1 cellular context compared by ENCODE assay signal in genomic region chr18:12947355-12948054, GRCh38.
TF ChIP-seq lines count a peak whose summit lies in the region.

SEH1L (plus strand) TSS chr18:12948011; CDS start chr18:12948122, 111 bp downstream.

TF ChIP-seq in K562, 482 proteins besides CTCF, POLR2A, EP300 and RAD21 (continued from another document and continues in another):
- TF ChIP-seq ZNF398 (CRISPR knock-in tag; IDR thresholded peaks at IDR 0.05) (no peak), YBX1 (IDR thresholded peaks at IDR 0.05) (no peak), MXD1 (CRISPR knock-in tag; IDR thresholded peaks at IDR 0.05; ENCODE audit: borderline replicate concordance, poor library complexity, severe bottlenecking) (no peak), NEUROD1 (IDR thresholded peaks at IDR 0.05; ENCODE audit: borderline replicate concordance, low read depth, low read length, partially characterized antibody) (no peak), HMGN3 (IDR thresholded peaks at IDR 0.05; ENCODE audit: borderline replicate concordance, extremely low read depth, insufficient read length, low read depth, low read length) (peak; percentile 35), ZHX1 (conservative IDR thresholded peaks at IDR 0.05; ENCODE audit: low read length) (no peak), TEAD2 (tag; IDR thresholded peaks at IDR 0.05) (no peak), ZNF436 (CRISPR knock-in tag; IDR thresholded peaks at IDR 0.05) (no peak), ZNF165 (CRISPR knock-in tag; IDR thresholded peaks at IDR 0.05; ENCODE audit: borderline replicate concordance) (no peak), SIRT6 (IDR thresholded peaks at IDR 0.05; ENCODE audit: low read depth, low read length) (no peak), RREB1 (CRISPR knock-in tag; IDR thresholded peaks at IDR 0.05) (no peak), GTF2E2 (tag; IDR thresholded peaks at IDR 0.05) (no peak; the same call in 1 of the 2 replicates), RNF219 (CRISPR knock-in tag; IDR thresholded peaks at IDR 0.05) (no peak), ZBTB49 (CRISPR knock-in tag; IDR thresholded peaks at IDR 0.05; ENCODE audit: borderline replicate concordance) (peak; percentile 38; the same call in 1 of the 2 replicates), MAFG (tag; conservative IDR thresholded peaks at IDR 0.05) (no peak), KAT8 (IDR thresholded peaks at IDR 0.05; ENCODE audit: low read depth) (no peak), RFX1 (IDR thresholded peaks at IDR 0.05) (no peak), SRSF1 (IDR thresholded peaks at IDR 0.05; ENCODE audit: low read depth, low read length) (no peak), POLR2AphosphoS2 (IDR thresholded peaks at IDR 0.05; ENCODE audit: low read length) (no peak), MLX (CRISPR knock-in tag; conservative IDR thresholded peaks at IDR 0.05) (peak in 1 of 2 experiments; percentile 59; a peak in 1 of 4 replicates), NFYB (IDR thresholded peaks at IDR 0.05; ENCODE audit: extremely low read depth, insufficient read length) (no peak), LEF1 (IDR thresholded peaks at IDR 0.05) (0 out of 2 replicates have a peak, but pooled peaks have one; percentile 10), MEF2D (tag; conservative IDR thresholded peaks at IDR 0.05; ENCODE audit: low read depth) (no peak), SMAD1 (IDR thresholded peaks at IDR 0.05; ENCODE audit: low read depth, low read length, partially characterized antibody) (peak; percentile 48), GMEB1 (CRISPR knock-in tag; IDR thresholded peaks at IDR 0.05) (no peak), TAF9B (IDR thresholded peaks at IDR 0.05; ENCODE audit: partially characterized antibody) (peak; percentile 52), ZEB2 (IDR thresholded peaks at IDR 0.05) (0 out of 2 replicates have a peak, but pooled peaks have one; percentile 18), PHF20 (IDR thresholded peaks at IDR 0.05; ENCODE audit: partially characterized antibody) (peak; percentile 59), SAFB (IDR thresholded peaks at IDR 0.05; ENCODE audit: borderline replicate concordance, low read depth, low read length) (no peak), BACH1 (tag; IDR thresholded peaks at IDR 0.05) (no peak), TCFL5 (CRISPR knock-in tag; conservative IDR thresholded peaks at IDR 0.05) (no peak), ZC3H11A (IDR thresholded peaks at IDR 0.05; ENCODE audit: low read depth, low read length) (no peak), E2F6 (IDR thresholded peaks at IDR 0.05; ENCODE audit: borderline replicate concordance in 1 of 2, extremely low read depth in 1 of 2, insufficient read depth in 1 of 2, insufficient read length in 1 of 2, low read depth in 1 of 2, low read length in 1 of 2, poor library complexity in 1 of 2, severe bottlenecking in 1 of 2) (peak; percentile 58 to 72), SIN3A (IDR thresholded peaks at IDR 0.05; ENCODE audit: borderline replicate concordance in 2 of 2, control insufficient read depth in 1 of 2, low read depth in 2 of 2, low read length in 2 of 2) (peak in 1 of 2 experiments; percentile 18; a peak in 1 of 4 replicates), HNRNPUL1 (IDR thresholded peaks at IDR 0.05; ENCODE audit: low read length) (no peak), ZNF143 (CRISPR knock-in tag; IDR thresholded peaks at IDR 0.05) (peak; percentile 61), ELF4 (CRISPR knock-in tag; IDR thresholded peaks at IDR 0.05) (no peak), ZKSCAN8 (CRISPR knock-in tag; IDR thresholded peaks at IDR 0.05) (no peak), POLR3G (IDR thresholded peaks at IDR 0.05; ENCODE audit: extremely low read depth, insufficient read length, insufficient replicate concordance) (no peak), JUND (IDR thresholded peaks at IDR 0.05; ENCODE audit: borderline replicate concordance, low read depth, low read length) (peak; percentile 33; the same call in 1 of the 2 replicates), JUND (tag; IDR thresholded peaks at IDR 0.05; ENCODE audit: borderline replicate concordance, low read depth, low read length) (no peak), TCF7L2 (IDR thresholded peaks at IDR 0.05; ENCODE audit: low read depth, low read length) (no peak), RB1 (IDR thresholded peaks at IDR 0.05; ENCODE audit: low read depth) (0 out of 2 replicates have a peak, but pooled peaks have one; percentile 14), MYC (IDR thresholded peaks at IDR 0.05; ENCODE audit: low read depth, low read length) (peak; percentile 71; the same call in 1 of the 2 replicates), MYC (CRISPR knock-in tag; IDR thresholded peaks at IDR 0.05; ENCODE audit: borderline replicate concordance, low read depth) (0 out of 2 replicates have a peak, but pooled peaks have one; percentile 40), MAFK (IDR thresholded peaks at IDR 0.05; ENCODE audit: low read length) (no peak), ADNP (tag; IDR thresholded peaks at IDR 0.05) (no peak)
